In genomic region chr2:11746807-11747459, GRCh38 we compare ENCODE assay signal across 1 cellular context.
TF ChIP-seq lines count a peak whose summit lies in the region.

No MANE protein-coding gene starts in this region.

TF ChIP-seq in GM12878, 131 proteins besides CTCF, POLR2A, EP300 and RAD21 (continued from another document):
- TF ChIP-seq CHD2 (IDR thresholded peaks at IDR 0.05; ENCODE audit: borderline replicate concordance, low read depth, low read length) (0 out of 2 replicates have a peak, but pooled peaks have one; percentile 37), GATAD2B (conservative IDR thresholded peaks at IDR 0.05; ENCODE audit: low read depth) (peak; percentile 86), E2F8 (IDR thresholded peaks at IDR 0.05; ENCODE audit: low read depth, partially characterized antibody) (no peak), SUZ12 (IDR thresholded peaks at IDR 0.05; ENCODE audit: unreplicated experiment) (no peak), MLLT1 (IDR thresholded peaks at IDR 0.05) (peak; percentile 38; the same call in 1 of the 2 replicates), TARDBP (IDR thresholded peaks at IDR 0.05; ENCODE audit: borderline replicate concordance) (no peak), POLR2AphosphoS2 (IDR thresholded peaks at IDR 0.05; ENCODE audit: low read depth, low read length) (no peak), ZBED1 (IDR thresholded peaks at IDR 0.05; ENCODE audit: borderline replicate concordance) (no peak), NR2F1 (conservative IDR thresholded peaks at IDR 0.05) (peak; percentile 68; the same call in 1 of the 2 replicates), SIN3A (IDR thresholded peaks at IDR 0.05; ENCODE audit: low read depth, low read length) (no peak), TCF3 (IDR thresholded peaks at IDR 0.05; ENCODE audit: borderline replicate concordance, insufficient read depth, low read depth, low read length) (no peak), ELK1 (IDR thresholded peaks at IDR 0.05; ENCODE audit: low read depth, low read length) (no peak), TAF1 (IDR thresholded peaks at IDR 0.05; ENCODE audit: borderline replicate concordance, low read depth, low read length) (no peak), STAT1 (conservative IDR thresholded peaks at IDR 0.05) (no peak), RB1 (IDR thresholded peaks at IDR 0.05; ENCODE audit: borderline replicate concordance) (peak; percentile 25; the same call in 1 of the 2 replicates), MTA2 (IDR thresholded peaks at IDR 0.05; ENCODE audit: low read depth) (no peak), NR2C2 (IDR thresholded peaks at IDR 0.05; ENCODE audit: borderline replicate concordance, control insufficient read depth, insufficient read length, low read depth) (no peak), BACH1 (IDR thresholded peaks at IDR 0.05; ENCODE audit: borderline replicate concordance) (no peak), JUND (IDR thresholded peaks at IDR 0.05; ENCODE audit: low read depth, low read length) (no peak), JUNB (IDR thresholded peaks at IDR 0.05) (no peak), LARP7 (IDR thresholded peaks at IDR 0.05) (no peak), ZNF24 (IDR thresholded peaks at IDR 0.05) (no peak), ETV6 (conservative IDR thresholded peaks at IDR 0.05 in 1 of 2, IDR thresholded peaks at IDR 0.05 in 1 of 2; ENCODE audit: borderline replicate concordance in 1 of 2, low read depth in 1 of 2) (no peak), NKRF (conservative IDR thresholded peaks at IDR 0.05) (0 out of 2 replicates have a peak, but pooled peaks have one; percentile 9), SMAD1 (IDR thresholded peaks at IDR 0.05; ENCODE audit: low read depth, partially characterized antibody) (no peak), BCL11A (IDR thresholded peaks at IDR 0.05; ENCODE audit: low read depth, low read length) (no peak), EED (IDR thresholded peaks at IDR 0.05; ENCODE audit: low read depth) (no peak), RAD51 (IDR thresholded peaks at IDR 0.05) (no peak), ZNF274 (IDR thresholded peaks at IDR 0.05; ENCODE audit: insufficient read depth, insufficient read length) (no peak), HDGF (IDR thresholded peaks at IDR 0.05) (no peak), CEBPZ (IDR thresholded peaks at IDR 0.05; ENCODE audit: low read depth, low read length) (no peak), EZH2 (IDR thresholded peaks at IDR 0.05; ENCODE audit: borderline replicate concordance, control insufficient read depth, low read depth, low read length) (no peak)
